Comparison of ENCODE assay signal across 13 cellular contexts in the genomic region with DNA sequence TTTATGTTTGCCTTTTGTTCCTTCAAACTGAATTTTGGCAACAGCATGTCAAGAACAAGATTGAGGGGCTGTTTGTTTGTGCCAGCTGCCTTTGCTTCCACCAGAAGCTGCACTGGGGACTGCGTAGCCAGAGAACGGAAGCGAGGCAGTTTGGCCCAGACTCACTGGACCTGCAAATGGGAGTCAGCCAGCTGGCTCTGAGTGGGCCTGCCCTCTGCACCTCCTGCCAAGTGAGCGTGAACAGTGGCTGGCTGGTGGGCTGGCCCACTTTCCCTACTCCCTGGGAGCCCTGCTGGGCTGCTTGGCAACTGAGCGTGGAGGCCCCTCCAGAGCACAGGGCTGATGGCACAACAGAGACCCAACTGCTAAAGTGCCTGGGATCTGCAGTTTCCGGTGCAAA.
A peak's percentile ranks its signal among the peaks of the same experiment; 100 is the strongest.
DNase-seq lines count a peak whose midpoint lies in the region; ATAC-seq and TF ChIP-seq lines count a peak whose summit lies in the region.
"Had no signal": no experiment of that assay in that cellular context is flagged by ENCODE, and none has a peak within 500 bp of the region (broad histone marks: within the 10 kb centered on the region; RNA-seq: fewer than 3 reads in every experiment).

No MANE protein-coding gene starts in this region.

- H2AFZ ChIP-seq in GM23338 = no peak overlapping the region

- no peak overlapping the region for H3K4me3 ChIP-seq in GM23338
- H3K4me3 ChIP-seq: skin epidermis had no signal

- no peaks in the 10 kb centered on the region for H3K9me2 ChIP-seq in GM23338 (ENCODE audit: insufficient read depth)

- H3K27me3 ChIP-seq in GM23338 (ENCODE audit: insufficient read depth) = no peaks in the 10 kb centered on the region

- no peaks in the 10 kb centered on the region for H3K4me1 ChIP-seq in GM23338 (ENCODE audit: insufficient read depth)

- peaks cover 4% of the 10 kb centered on the region for H3K27me3 Mint-ChIP-seq in GM23338 (ENCODE audit: insufficient read depth, low read depth, poor library complexity)
- H3K27me3 Mint-ChIP-seq in brain = peaks cover 13% of the 10 kb centered on the region
- H3K27me3 Mint-ChIP-seq: activated naive CD4-positive, alpha-beta T cell treated with anti-CD3 and anti-CD28 coated beads, Interleukin-2, amount 50 U/mL, for 24 hours had no signal

- H3K4me1 Mint-ChIP-seq in GM23338 (no peaks in the 10 kb centered on the region), brain (peaks cover 26% of the 10 kb centered on the region)
- H3K4me1 Mint-ChIP-seq: activated naive CD4-positive, alpha-beta T cell treated with anti-CD3 and anti-CD28 coated beads, Interleukin-2, amount 50 U/mL, for 24 hours had no signal

- no peak overlapping the region for H3K27ac Mint-ChIP-seq in GM23338
- peak overlapping the region in 4 of 5 experiments; percentile 57 to 84 (median 70) for H3K27ac Mint-ChIP-seq in brain
- H3K27ac Mint-ChIP-seq: activated naive CD4-positive, alpha-beta T cell treated with anti-CD3 and anti-CD28 coated beads, Interleukin-2, amount 50 U/mL, for 24 hours had no signal

- no peak overlapping the region for H3K27ac ChIP-seq in GM23338 (ENCODE audit: low read depth)
- H3K27ac ChIP-seq: skin epidermis had no signal

- TF ChIP-seq CTCF in GM23338 (conservative IDR thresholded peaks at IDR 0.05; ENCODE audit: low read depth in 2 of 2) (no peak), brain (conservative IDR thresholded peaks at IDR 0.05) (no peak)

- H3K36me3 Mint-ChIP-seq in GM23338 (ENCODE audit: low read depth) (peaks cover 3% of the 10 kb centered on the region; the same call in 1 of the 3 replicates), brain (peaks cover 61% of the 10 kb centered on the region)

- H3K4me3 Mint-ChIP-seq in GM23338 = no peak overlapping the region
- H3K4me3 Mint-ChIP-seq in brain = peak overlapping the region in 1 of 5 experiments; percentile 52
- H3K4me3 Mint-ChIP-seq: activated naive CD4-positive, alpha-beta T cell treated with anti-CD3 and anti-CD28 coated beads, Interleukin-2, amount 50 U/mL, for 24 hours had no signal

- H3K36me3 ChIP-seq in GM23338 (ENCODE audit: insufficient read depth) = peaks cover 3% of the 10 kb centered on the region; the same call in 1 of the 2 replicates

- H3K4me2 ChIP-seq in GM23338 = no peak overlapping the region

- no peaks in the 10 kb centered on the region for H3F3A ChIP-seq in GM23338 (replicated peaks; ENCODE audit: low read depth)

- H4K20me1 ChIP-seq in GM23338 (replicated peaks; ENCODE audit: insufficient read depth) = no peaks in the 10 kb centered on the region

- DNase-seq in GM23338 (ENCODE audit: low spot score) (no peak), iPS-NIHi11 (ENCODE audit: low spot score) (peak; percentile 34), posterior vena cava (ENCODE audit: low spot score) (peak; percentile 79), EL (no peak), NOMO-1 treated with dmso at 0.1 percent for 144 hours (lab: John Stamatoyannopoulos, UW; ENCODE audit: unreplicated experiment) (no peak), NCI-H1417 treated with DMSO at 0.1 percent for 48 hours (lab: John Stamatoyannopoulos, UW) (no peak), SHP77 treated with DMSO at 0.1 percent for 48 hours (lab: John Stamatoyannopoulos, UW) (no peak)
- DNase-seq: HCEC 1CT, KG1, NCI-H510A treated with DMSO at 0.1 percent for 48 hours had no signal

- H3K9me3 Mint-ChIP-seq in GM23338 (no peaks in the 10 kb centered on the region; the same call in 2 of the 3 replicates), brain (peaks cover 18 to 43% (median 31%) of the 10 kb centered on the region in 5 experiments)

- peak; percentile 59 for ATAC-seq in GM23338

- intact Hi-C loops in posterior vena cava (cut with DNase I) = no loop called here

- H3K79me2 ChIP-seq in GM23338 (replicated peaks; ENCODE audit: insufficient read depth) = no peaks in the 10 kb centered on the region

TF ChIP-seq in GM23338, 12 proteins besides CTCF, POLR2A, EP300 and RAD21 (continues in another document):
- TF ChIP-seq ZNF114 (CRISPR knock-in tag; IDR thresholded peaks at IDR 0.05) = no peak
- TF ChIP-seq, protein P1, sequence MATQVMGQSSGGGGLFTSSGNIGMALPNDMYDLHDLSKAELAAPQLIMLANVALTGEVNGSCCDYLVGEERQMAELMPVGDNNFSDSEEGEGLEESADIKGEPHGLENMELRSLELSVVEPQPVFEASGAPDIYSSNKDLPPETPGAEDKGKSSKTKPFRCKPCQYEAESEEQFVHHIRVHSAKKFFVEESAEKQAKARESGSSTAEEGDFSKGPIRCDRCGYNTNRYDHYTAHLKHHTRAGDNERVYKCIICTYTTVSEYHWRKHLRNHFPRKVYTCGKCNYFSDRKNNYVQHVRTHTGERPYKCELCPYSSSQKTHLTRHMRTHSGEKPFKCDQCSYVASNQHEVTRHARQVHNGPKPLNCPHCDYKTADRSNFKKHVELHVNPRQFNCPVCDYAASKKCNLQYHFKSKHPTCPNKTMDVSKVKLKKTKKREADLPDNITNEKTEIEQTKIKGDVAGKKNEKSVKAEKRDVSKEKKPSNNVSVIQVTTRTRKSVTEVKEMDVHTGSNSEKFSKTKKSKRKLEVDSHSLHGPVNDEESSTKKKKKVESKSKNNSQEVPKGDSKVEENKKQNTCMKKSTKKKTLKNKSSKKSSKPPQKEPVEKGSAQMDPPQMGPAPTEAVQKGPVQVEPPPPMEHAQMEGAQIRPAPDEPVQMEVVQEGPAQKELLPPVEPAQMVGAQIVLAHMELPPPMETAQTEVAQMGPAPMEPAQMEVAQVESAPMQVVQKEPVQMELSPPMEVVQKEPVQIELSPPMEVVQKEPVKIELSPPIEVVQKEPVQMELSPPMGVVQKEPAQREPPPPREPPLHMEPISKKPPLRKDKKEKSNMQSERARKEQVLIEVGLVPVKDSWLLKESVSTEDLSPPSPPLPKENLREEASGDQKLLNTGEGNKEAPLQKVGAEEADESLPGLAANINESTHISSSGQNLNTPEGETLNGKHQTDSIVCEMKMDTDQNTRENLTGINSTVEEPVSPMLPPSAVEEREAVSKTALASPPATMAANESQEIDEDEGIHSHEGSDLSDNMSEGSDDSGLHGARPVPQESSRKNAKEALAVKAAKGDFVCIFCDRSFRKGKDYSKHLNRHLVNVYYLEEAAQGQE (IDR thresholded peaks at IDR 0.05; ENCODE audit: unreplicated experiment) = no peak
- TF ChIP-seq, protein P2, sequence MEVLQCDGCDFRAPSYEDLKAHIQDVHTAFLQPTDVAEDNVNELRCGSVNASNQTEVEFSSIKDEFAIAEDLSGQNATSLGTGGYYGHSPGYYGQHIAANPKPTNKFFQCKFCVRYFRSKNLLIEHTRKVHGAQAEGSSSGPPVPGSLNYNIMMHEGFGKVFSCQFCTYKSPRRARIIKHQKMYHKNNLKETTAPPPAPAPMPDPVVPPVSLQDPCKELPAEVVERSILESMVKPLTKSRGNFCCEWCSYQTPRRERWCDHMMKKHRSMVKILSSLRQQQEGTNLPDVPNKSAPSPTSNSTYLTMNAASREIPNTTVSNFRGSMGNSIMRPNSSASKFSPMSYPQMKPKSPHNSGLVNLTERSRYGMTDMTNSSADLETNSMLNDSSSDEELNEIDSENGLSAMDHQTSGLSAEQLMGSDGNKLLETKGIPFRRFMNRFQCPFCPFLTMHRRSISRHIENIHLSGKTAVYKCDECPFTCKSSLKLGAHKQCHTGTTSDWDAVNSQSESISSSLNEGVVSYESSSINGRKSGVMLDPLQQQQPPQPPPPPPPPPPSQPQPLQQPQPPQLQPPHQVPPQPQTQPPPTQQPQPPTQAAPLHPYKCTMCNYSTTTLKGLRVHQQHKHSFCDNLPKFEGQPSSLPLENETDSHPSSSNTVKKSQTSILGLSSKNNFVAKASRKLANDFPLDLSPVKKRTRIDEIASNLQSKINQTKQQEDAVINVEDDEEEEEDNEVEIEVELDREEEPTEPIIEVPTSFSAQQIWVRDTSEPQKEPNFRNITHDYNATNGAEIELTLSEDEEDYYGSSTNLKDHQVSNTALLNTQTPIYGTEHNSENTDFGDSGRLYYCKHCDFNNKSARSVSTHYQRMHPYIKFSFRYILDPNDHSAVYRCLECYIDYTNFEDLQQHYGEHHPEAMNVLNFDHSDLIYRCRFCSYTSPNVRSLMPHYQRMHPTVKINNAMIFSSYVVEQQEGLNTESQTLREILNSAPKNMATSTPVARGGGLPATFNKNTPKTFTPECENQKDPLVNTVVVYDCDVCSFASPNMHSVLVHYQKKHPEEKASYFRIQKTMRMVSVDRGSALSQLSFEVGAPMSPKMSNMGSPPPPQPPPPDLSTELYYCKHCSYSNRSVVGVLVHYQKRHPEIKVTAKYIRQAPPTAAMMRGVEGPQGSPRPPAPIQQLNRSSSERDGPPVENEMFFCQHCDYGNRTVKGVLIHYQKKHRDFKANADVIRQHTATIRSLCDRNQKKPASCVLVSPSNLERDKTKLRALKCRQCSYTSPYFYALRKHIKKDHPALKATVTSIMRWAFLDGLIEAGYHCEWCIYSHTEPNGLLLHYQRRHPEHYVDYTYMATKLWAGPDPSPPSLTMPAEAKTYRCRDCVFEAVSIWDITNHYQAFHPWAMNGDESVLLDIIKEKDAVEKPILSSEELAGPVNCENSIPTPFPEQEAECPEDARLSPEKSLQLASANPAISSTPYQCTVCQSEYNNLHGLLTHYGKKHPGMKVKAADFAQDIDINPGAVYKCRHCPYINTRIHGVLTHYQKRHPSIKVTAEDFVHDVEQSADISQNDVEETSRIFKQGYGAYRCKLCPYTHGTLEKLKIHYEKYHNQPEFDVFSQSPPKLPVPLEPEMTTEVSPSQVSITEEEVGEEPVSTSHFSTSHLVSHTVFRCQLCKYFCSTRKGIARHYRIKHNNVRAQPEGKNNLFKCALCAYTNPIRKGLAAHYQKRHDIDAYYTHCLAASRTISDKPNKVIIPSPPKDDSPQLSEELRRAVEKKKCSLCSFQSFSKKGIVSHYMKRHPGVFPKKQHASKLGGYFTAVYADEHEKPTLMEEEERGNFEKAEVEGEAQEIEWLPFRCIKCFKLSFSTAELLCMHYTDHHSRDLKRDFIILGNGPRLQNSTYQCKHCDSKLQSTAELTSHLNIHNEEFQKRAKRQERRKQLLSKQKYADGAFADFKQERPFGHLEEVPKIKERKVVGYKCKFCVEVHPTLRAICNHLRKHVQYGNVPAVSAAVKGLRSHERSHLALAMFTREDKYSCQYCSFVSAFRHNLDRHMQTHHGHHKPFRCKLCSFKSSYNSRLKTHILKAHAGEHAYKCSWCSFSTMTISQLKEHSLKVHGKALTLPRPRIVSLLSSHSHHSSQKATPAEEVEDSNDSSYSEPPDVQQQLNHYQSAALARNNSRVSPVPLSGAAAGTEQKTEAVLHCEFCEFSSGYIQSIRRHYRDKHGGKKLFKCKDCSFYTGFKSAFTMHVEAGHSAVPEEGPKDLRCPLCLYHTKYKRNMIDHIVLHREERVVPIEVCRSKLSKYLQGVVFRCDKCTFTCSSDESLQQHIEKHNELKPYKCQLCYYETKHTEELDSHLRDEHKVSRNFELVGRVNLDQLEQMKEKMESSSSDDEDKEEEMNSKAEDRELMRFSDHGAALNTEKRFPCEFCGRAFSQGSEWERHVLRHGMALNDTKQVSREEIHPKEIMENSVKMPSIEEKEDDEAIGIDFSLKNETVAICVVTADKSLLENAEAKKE (CRISPR knock-in tag; IDR thresholded peaks at IDR 0.05) = no peak
- no peak for TF ChIP-seq POLR2AphosphoS5 (IDR thresholded peaks at IDR 0.05; ENCODE audit: low read depth)

Comparison
In these comparisons a context has a peak if more than half of its experiments do, and no peak if none do; other contexts are left out.
1. DNase-seq: peak in iPS-NIHi11 (single experiment) and posterior vena cava (single experiment); none in GM23338 (single experiment), EL (single experiment), NOMO-1 treated with dmso at 0.1 percent for 144 hours (single experiment), NCI-H1417 treated with DMSO at 0.1 percent for 48 hours (single experiment) and SHP77 treated with DMSO at 0.1 percent for 48 hours (single experiment).